ENCODE assay signal across 2 cellular contexts in genomic region chr10:5946786-5947185, GRCh38.
TF ChIP-seq lines count a peak whose summit lies in the region.

No MANE protein-coding gene starts in this region.

TF ChIP-seq in HepG2, 621 proteins besides CTCF, POLR2A, EP300 and RAD21:
- TF ChIP-seq ELK4 (CRISPR knock-in tag; IDR thresholded peaks at IDR 0.05; ENCODE audit: borderline replicate concordance), result no peak

TF ChIP-seq in endothelial cell of umbilical vein, 7 proteins besides CTCF, POLR2A, EP300 and RAD21:
- TF ChIP-seq FOS (IDR thresholded peaks at IDR 0.05; ENCODE audit: borderline replicate concordance, insufficient read depth, low read length) (no peak), POLR2AphosphoS5 (IDR thresholded peaks at IDR 0.05; ENCODE audit: insufficient read depth, low read depth, low read length) (no peak), EZH2 (IDR thresholded peaks at IDR 0.05; ENCODE audit: borderline replicate concordance, low read depth, low read length, severe bottlenecking) (no peak), MYC (IDR thresholded peaks at IDR 0.05; ENCODE audit: low read depth, low read length) (no peak), GATA2 (IDR thresholded peaks at IDR 0.05; ENCODE audit: insufficient read depth, insufficient read length, low read depth, low read length) (no peak), JUN (IDR thresholded peaks at IDR 0.05; ENCODE audit: borderline replicate concordance, insufficient read depth, insufficient read length, low read depth) (no peak), MAX (IDR thresholded peaks at IDR 0.05; ENCODE audit: insufficient read depth, insufficient read length) (no peak)
